Comparison of ENCODE assay signal across 27 cellular contexts in the genomic region with DNA sequence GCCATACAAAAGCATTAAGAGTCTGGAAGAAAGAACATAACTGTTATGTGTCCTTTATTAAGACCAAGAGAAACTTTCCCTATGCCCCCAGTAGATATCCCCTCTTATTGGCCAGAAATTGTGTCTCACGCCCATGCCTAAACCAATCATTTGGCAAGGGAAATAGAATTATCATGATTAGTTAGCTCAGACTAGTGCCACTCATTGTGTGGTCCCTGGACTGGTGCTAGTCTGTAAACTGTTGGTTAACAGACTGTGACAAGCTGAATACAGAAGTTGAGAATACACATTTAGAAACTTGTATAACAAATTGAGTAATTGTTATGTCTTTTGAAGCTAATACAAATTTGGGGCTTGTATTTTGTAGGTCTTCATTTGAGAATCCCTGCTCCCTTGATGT.
"Had no signal": no experiment of that assay in that cellular context is flagged by ENCODE, and none has a peak within 500 bp of the region (broad histone marks: within the 10 kb centered on the region; RNA-seq: fewer than 3 reads in every experiment).

No MANE protein-coding gene starts in this region.

- H3K4me3 ChIP-seq: dorsolateral prefrontal cortex, gastrocnemius medialis, heart left ventricle, hepatocyte, left lung, prostate gland, right atrium auricular region, smooth muscle cell, testis, tibial artery had no signal

- DNase-seq: cortex of kidney; dorsolateral prefrontal cortex; effector CD4-positive, alpha-beta T cell; gastrocnemius medialis; heart left ventricle; left cardiac atrium; left lung; mesenchymal stem cell; naive thymus-derived CD4-positive, alpha-beta T cell; nucleus accumbens; stimulated activated CD4-positive, alpha-beta T cell treated with anti-CD3 and anti-CD28 coated beads, Interleukin-12 subunit alpha, Interleukin-12 subunit beta, amount 100 ng/mL, for 4 hours; stimulated activated CD4-positive, alpha-beta T cell treated with anti-CD3 and anti-CD28 coated beads, Interleukin-1b, Interleukin-23, amount 100 ng/mL, for 48 hours; stimulated activated CD4-positive, alpha-beta T cell treated with anti-CD3 and anti-CD28 coated beads, Interleukin-4, amount 100 ng/mL, for 1 hour; stimulated activated CD8-positive, alpha-beta memory T cell treated with anti-CD3 and anti-CD28 coated beads, Interleukin-4, amount 100 ng/mL, for 48 hours; stimulated activated naive CD8-positive, alpha-beta T cell treated with anti-CD3 and anti-CD28 coated beads, Interleukin-15, Interleukin-2, amounts not matched to agents 100 U/mL and 50 U/mL, for 24 hours; substantia nigra; testis; tibial artery had no signal

- ATAC-seq: gastrocnemius medialis; heart left ventricle; left cardiac atrium; left lung; naive thymus-derived CD4-positive, alpha-beta T cell; sciatic nerve; stimulated activated naive CD8-positive, alpha-beta T cell treated with anti-CD3 and anti-CD28 coated beads, Interleukin-15, Interleukin-2, amounts not matched to agents 100 U/mL and 50 U/mL, for 24 hours had no signal

- H3K9me3 ChIP-seq: gastrocnemius medialis, heart left ventricle, left lung, prostate gland, testis, tibial artery had no signal

- FAIRE-seq: islet of Langerhans had no signal

- H3K4me2 ChIP-seq: hepatocyte, smooth muscle cell had no signal

- H3K27me3 ChIP-seq: gastrocnemius medialis, hepatocyte, left lung, right atrium auricular region, testis, tibial artery had no signal

- H3K27ac Mint-ChIP-seq: mesothelial cell of epicardium, nephron had no signal

- H3K4me1 ChIP-seq: gastrocnemius medialis, heart left ventricle, left lung, prostate gland, right atrium auricular region, testis, tibial artery had no signal

- H3K36me3 Mint-ChIP-seq: mesothelial cell of epicardium, type B pancreatic cell had no signal

- H3K27me3 Mint-ChIP-seq: naive thymus-derived CD4-positive, alpha-beta T cell; type B pancreatic cell had no signal

- H3K9me3 Mint-ChIP-seq: naive thymus-derived CD4-positive, alpha-beta T cell; type B pancreatic cell had no signal

- H2AFZ ChIP-seq: hepatocyte had no signal

- H3K79me2 ChIP-seq: hepatocyte had no signal

- H3K27ac ChIP-seq: dorsolateral prefrontal cortex, gastrocnemius medialis, heart left ventricle, hepatocyte, left lung, prostate gland, right atrium auricular region, testis, tibial artery had no signal

- H3K4me3 Mint-ChIP-seq: mesothelial cell of epicardium, nephron had no signal

- H3K36me3 ChIP-seq: gastrocnemius medialis, heart left ventricle, left lung, prostate gland, right atrium auricular region, tibial artery had no signal
